In genomic region chr18:35770360-35770759, GRCh38 we compare ENCODE assay signal across 1 cellular context.
TF ChIP-seq lines count a peak whose summit lies in the region.

No MANE protein-coding gene starts in this region.

TF ChIP-seq in H1, 55 proteins besides CTCF, POLR2A, EP300 and RAD21 (continued from another document):
- TF ChIP-seq PHF8 (conservative IDR thresholded peaks at IDR 0.05; ENCODE audit: low read depth, low read length) (no peak), E2F6 (IDR thresholded peaks at IDR 0.05) (no peak), BACH1 (IDR thresholded peaks at IDR 0.05; ENCODE audit: low read length) (no peak), MAX (IDR thresholded peaks at IDR 0.05) (no peak)
